ENCODE assay signal across 13 cellular contexts in genomic region chr6:108027594-108027993, GRCh38. TPM values are rescaled to one million over a fixed set of nuclear protein-coding genes. Genes with fewer than 3 reads are reported as not detected.
DNase-seq lines count a peak whose midpoint lies in the region; ATAC-seq and TF ChIP-seq lines count a peak whose summit lies in the region.
"Had no signal": no experiment of that assay in that cellular context is flagged by ENCODE, and none has a peak within 500 bp of the region (broad histone marks: within the 10 kb centered on the region; RNA-seq: fewer than 3 reads in every experiment).

No MANE protein-coding gene starts in this region.

- TF ChIP-seq POLR2A in stomach (IDR thresholded peaks at IDR 0.05) = no peak

- TF ChIP-seq EP300 in stomach (IDR thresholded peaks at IDR 0.05) = no peak

- no peaks in the 10 kb centered on the region for H3K27me3 ChIP-seq in stomach
- H3K27me3 ChIP-seq: gastrocnemius medialis, left lung, upper lobe of left lung had no signal

- intact Hi-C loops in stomach (cut with DNase I; ENCODE audit: low total_unique reads) = no loop called here

- ATAC-seq in GM18907 (IDR thresholded peaks at IDR 0.05; ENCODE audit: unreplicated experiment) = no peak
- ATAC-seq in HG02840 (IDR thresholded peaks at IDR 0.05; ENCODE audit: low FRiP score, unreplicated experiment) = no peak
- ATAC-seq: gastrocnemius medialis, left lung had no signal

- H3K27ac ChIP-seq in epithelial cell of prostate (peak overlapping the region; percentile 40), stomach (no peak overlapping the region)
- H3K27ac ChIP-seq: gastrocnemius medialis, left lung, upper lobe of left lung had no signal

- peaks cover 0 to 3% (median 0%) of the 10 kb centered on the region in 4 donors for H3K36me3 ChIP-seq in stomach
- H3K36me3 ChIP-seq: gastrocnemius medialis, upper lobe of left lung had no signal

- WGBS in stomach, 5 donors = 45 to 67% (median 51%) methylated on average over 3 of the region's 3 CpGs

- no peak for TF ChIP-seq CTCF in stomach (IDR thresholded peaks at IDR 0.05)

- H3K4me3 ChIP-seq in stomach = no peak overlapping the region
- H3K4me3 ChIP-seq: gastrocnemius medialis, left lung, upper lobe of left lung had no signal

- no peaks in the 10 kb centered on the region for H3K4me1 ChIP-seq in stomach
- H3K4me1 ChIP-seq: gastrocnemius medialis, left lung, upper lobe of left lung had no signal

- H3K9me3 ChIP-seq in stomach = no peaks in the 10 kb centered on the region
- H3K9me3 ChIP-seq: gastrocnemius medialis, left lung, upper lobe of left lung had no signal

- DNase-seq in NCI-H2081 (lab: John Stamatoyannopoulos, UW) (peak; percentile 30 to 68), NCI-H2081 treated with DMSO at 0.1 percent for 48 hours (lab: John Stamatoyannopoulos, UW) (no peak), NCI-H2171 treated with DMSO at 0.1 percent for 48 hours (lab: John Stamatoyannopoulos, UW) (peak; percentile 57), epithelial cell of prostate (ENCODE audit: low read depth, low spot score) (peak; percentile 10), stomach (peak; percentile 30), epidermal melanocyte (ENCODE audit: insufficient read length, low spot score) (no peak)
- DNase-seq: ACHN, DND-41, gastrocnemius medialis, left lung, upper lobe of left lung had no signal

RNA-seq across cellular contexts. Expression of gene OSTM1, which starts 46.9 kb away (rescaled TPM):
- 100 to 1,000 TPM in 1 of 5 donors, 10 to 100 TPM in 4; 18.7 to 420 (median 33.5) TPM for total RNA-seq in stomach
- 10 to 100 TPM in 1 of 3 donors, 1 to 10 TPM in 2; 6.0 to 10.5 (median 7.8) TPM for polyA plus RNA-seq in stomach

Comparison
In these comparisons a context has a peak if more than half of its experiments do, and no peak if none do; other contexts are left out.
1. DNase-seq: peak in NCI-H2081 (2 of 2), NCI-H2171 treated with DMSO at 0.1 percent for 48 hours (single experiment), epithelial cell of prostate (single experiment) and stomach (single experiment); none in NCI-H2081 treated with DMSO at 0.1 percent for 48 hours (single experiment) and epidermal melanocyte (single experiment).